16 cellular contexts compared by ENCODE assay signal in genomic region chr22:48581821-48582469, GRCh38.
DNase-seq lines count a peak whose midpoint lies in the region; ATAC-seq and TF ChIP-seq lines count a peak whose summit lies in the region.
"Had no signal": no experiment of that assay in that cellular context is flagged by ENCODE, and none has a peak within 500 bp of the region (broad histone marks: within the 10 kb centered on the region; RNA-seq: fewer than 3 reads in every experiment).

No MANE protein-coding gene starts in this region.

- intact Hi-C loops in Right ventricle myocardium superior (cut with DNase I) (no loop called here), heart right ventricle (cut with DNase I) (loop anchor here in 2 of 10 donors (5.0 to 10.0 kb wide), 2 partner anchors 725 to 1053 kb away; no protein-coding TSS in a partner anchor)

- H3K36me3 ChIP-seq in heart right ventricle: no peaks in the 10 kb centered on the region
- H3K36me3 ChIP-seq: cardiac muscle cell, neutrophil, thoracic aorta had no signal

- H3K27me3 ChIP-seq in heart right ventricle (peaks cover 4 to 55% (median 39%) of the 10 kb centered on the region in 7 donors), foreskin keratinocyte (peaks cover 7% of the 10 kb centered on the region)
- H3K27me3 ChIP-seq: cardiac muscle cell had no signal

- 67 to 69% methylated on average over 19 of the region's 19 CpGs for WGBS in heart right ventricle, 2 donors

- TF ChIP-seq CTCF in heart right ventricle (IDR thresholded peaks at IDR 0.05) (no peak), foreskin keratinocyte (conservative IDR thresholded peaks at IDR 0.05) (no peak)

- no peaks in the 10 kb centered on the region for H3K4me1 ChIP-seq in heart right ventricle
- no peaks in the 10 kb centered on the region for H3K4me1 ChIP-seq in foreskin keratinocyte

- DNase-seq in Right ventricle myocardium superior (peak; percentile 17), heart right ventricle (no peak), NAMALWA (ENCODE audit: low spot score) (peak; percentile 41), foreskin keratinocyte (peak in 1 of 2 donors; percentile 1), caudate nucleus (lab: John Stamatoyannopoulos, UW) (no peak)
- DNase-seq: activated CD4-positive, alpha-beta T cell treated with anti-CD3 and anti-CD28 coated beads, Interleukin-2, amount 10 ng/mL, durations not matched to agents 7 days and 5 days; activated gamma-delta T cell; left colon; NK-92 treated with Interleukin-12 subunit alpha and Interleukin-12 subunit beta, amount 100 ng/mL, for 24 hours; stimulated activated CD4-positive, alpha-beta T cell treated with anti-CD3 and anti-CD28 coated beads, Interleukin-12 subunit alpha, Interleukin-12 subunit beta, amount 100 ng/mL, for 4 hours; T-cell had no signal

- no peak overlapping the region for H3K4me3 ChIP-seq in heart right ventricle
- H3K4me3 ChIP-seq: cardiac muscle cell, thoracic aorta had no signal

- H3K9me3 ChIP-seq in heart right ventricle: no peaks in the 10 kb centered on the region
- H3K9me3 ChIP-seq: neutrophil, thoracic aorta had no signal

- ATAC-seq in Right ventricle myocardium superior (ENCODE audit: poor library complexity) (no peak), heart right ventricle (no peak), foreskin keratinocyte (peak; percentile 27), HG02885 (IDR thresholded peaks at IDR 0.05; ENCODE audit: poor library complexity, unreplicated experiment) (no peak), HG02884 (IDR thresholded peaks at IDR 0.05; ENCODE audit: unreplicated experiment) (no peak)
- ATAC-seq: left colon, T-cell had no signal

- no peak overlapping the region for H3K27ac ChIP-seq in heart right ventricle
- H3K27ac ChIP-seq in foreskin keratinocyte: no peak overlapping the region
- no peak overlapping the region for H3K27ac ChIP-seq in caudate nucleus (ENCODE audit: low read depth, low read length)
- H3K27ac ChIP-seq: cardiac muscle cell, neutrophil, thoracic aorta had no signal

Comparison
In these comparisons a context has a peak if more than half of its experiments do, and no peak if none do; other contexts are left out.
1. DNase-seq: peak in Right ventricle myocardium superior (single experiment) and NAMALWA (single experiment); none in heart right ventricle (0 of 2) and caudate nucleus (0 of 61).